Comparison of ENCODE assay signal across 1 cellular context in genomic region chr19:55165952-55166529, GRCh38.
TF ChIP-seq lines count a peak whose summit lies in the region.

No MANE protein-coding gene starts in this region.

TF ChIP-seq in endothelial cell of umbilical vein, 7 proteins besides CTCF, POLR2A, EP300 and RAD21:
- TF ChIP-seq MAX (IDR thresholded peaks at IDR 0.05; ENCODE audit: insufficient read depth, insufficient read length) = no peak
- TF ChIP-seq EZH2 (IDR thresholded peaks at IDR 0.05; ENCODE audit: borderline replicate concordance, low read depth, low read length, severe bottlenecking) = no peak
- no peak for TF ChIP-seq POLR2AphosphoS5 (IDR thresholded peaks at IDR 0.05; ENCODE audit: insufficient read depth, low read depth, low read length)
- TF ChIP-seq JUN (IDR thresholded peaks at IDR 0.05; ENCODE audit: borderline replicate concordance, insufficient read depth, insufficient read length, low read depth) = no peak
- TF ChIP-seq FOS (IDR thresholded peaks at IDR 0.05; ENCODE audit: borderline replicate concordance, insufficient read depth, low read length) = no peak
- no peak for TF ChIP-seq GATA2 (IDR thresholded peaks at IDR 0.05; ENCODE audit: insufficient read depth, insufficient read length, low read depth, low read length)
- TF ChIP-seq MYC (IDR thresholded peaks at IDR 0.05; ENCODE audit: low read depth, low read length) = no peak
